Comparison of ENCODE assay signal across 16 cellular contexts in genomic region chr1:110471131-110471530, GRCh38. TPM values are rescaled to one million over a fixed set of nuclear protein-coding genes. Genes with fewer than 3 reads are reported as not detected.
DNase-seq lines count a peak whose midpoint lies in the region; ATAC-seq and TF ChIP-seq lines count a peak whose summit lies in the region.
"Had no signal": no experiment of that assay in that cellular context is flagged by ENCODE, and none has a peak within 500 bp of the region (broad histone marks: within the 10 kb centered on the region; RNA-seq: fewer than 3 reads in every experiment).

No MANE protein-coding gene starts in this region.

- CTCF ChIA-PET in HEK293 (lab: Yijun Ruan, JAX): interaction anchor here (1.1 to 2.2 kb wide), 3 partner anchors 11 to 264 kb away, joined by 5 to 12 read pairs (median 6); no protein-coding TSS in a partner anchor
- CTCF ChIA-PET in Panc1 (lab: Charles Lee): no interaction called here

- no TSS peak for BruUV-seq in Panc1 (replicated peaks; lab: Mats Ljungman, UMichigan)

- no peak overlapping the region for H4K8ac ChIP-seq in trophoblast cell (ENCODE audit: low read depth, low read length)

- no peaks in the 10 kb centered on the region for H3K36me3 ChIP-seq in HEK293 (ENCODE audit: control insufficient read depth in 2 of 2, insufficient read depth in 1 of 2, low read length in 2 of 2)
- H3K36me3 ChIP-seq in Panc1 (ENCODE audit: control insufficient read depth, insufficient read depth, low read length): no peaks in the 10 kb centered on the region
- no peaks in the 10 kb centered on the region for H3K36me3 ChIP-seq in trophoblast cell (ENCODE audit: control insufficient read depth in 1 of 2, insufficient read depth in 2 of 2, low read length in 2 of 2)

- no peaks in the 10 kb centered on the region for H3K79me1 ChIP-seq in trophoblast cell (ENCODE audit: low read length)

- no peak for DNase-seq in Panc1 (ENCODE audit: low read depth, low spot score)
- DNase-seq in choroid plexus epithelial cell (ENCODE audit: low read depth): no peak
- DNase-seq in trophoblast cell: peak in 1 of 2 donors; percentile 12
- no peak for DNase-seq in NCI-H2196 treated with DMSO at 0.1 percent for 48 hours (lab: John Stamatoyannopoulos, UW; ENCODE audit: unreplicated experiment)
- DNase-seq in midbrain (lab: John Stamatoyannopoulos, UW): no peak
- DNase-seq in Right ventricle myocardium superior: no peak
- no peak for DNase-seq in GM13976 (ENCODE audit: low spot score)
- DNase-seq: C1 segment of cervical spinal cord, NCI-H1417, NCI-H1930, NCI-H2171 treated with DMSO at 0.1 percent for 48 hours, NCI-H510A treated with DMSO at 0.1 percent for 48 hours had no signal

- no peak overlapping the region for H2BK120ac ChIP-seq in trophoblast cell (ENCODE audit: insufficient read depth, low read length, poor library complexity)

- H3K27me3 ChIP-seq in Panc1 (ENCODE audit: control insufficient read depth, insufficient read depth, low read length) (no peaks in the 10 kb centered on the region), trophoblast cell (ENCODE audit: insufficient read depth, low read length) (no peaks in the 10 kb centered on the region)

- POLR2A ChIA-PET in HEK293 (lab: Yijun Ruan, JAX) (no interaction called here), Panc1 (lab: Charles Lee) (no interaction called here)

- H2BK12ac ChIP-seq in trophoblast cell (ENCODE audit: low read length): no peak overlapping the region

- 0 out of 2 replicates have a peak, but pooled peaks cover under 1% of the 10 kb centered on the region for H3K4me1 ChIP-seq in HEK293 (ENCODE audit: control insufficient read depth, insufficient read depth, low read length)
- H3K4me1 ChIP-seq in Panc1 (ENCODE audit: control insufficient read depth, insufficient read depth, low read length): no peaks in the 10 kb centered on the region
- peaks cover 0 to 3% of the 10 kb centered on the region in 2 experiments for H3K4me1 ChIP-seq in trophoblast cell (ENCODE audit: control insufficient read depth in 1 of 2, insufficient read depth in 2 of 2, low read length in 2 of 2)

- H3K18ac ChIP-seq in trophoblast cell (ENCODE audit: low read length): no peak overlapping the region

- no peak overlapping the region for H3K14ac ChIP-seq in trophoblast cell (ENCODE audit: low read length)

- H3K27ac ChIP-seq in HEK293 (ENCODE audit: extremely low read depth, low read depth, low read length) (no peak overlapping the region), Panc1 (ENCODE audit: low read length) (no peak overlapping the region), trophoblast cell (ENCODE audit: low read depth, low read length) (no peak overlapping the region)
- H3K27ac ChIP-seq: KMS-11 had no signal

- H3K9ac ChIP-seq in trophoblast cell (ENCODE audit: low read length): peak overlapping the region; percentile 15
- H3K9ac ChIP-seq: KMS-11 had no signal

- H2BK5ac ChIP-seq in trophoblast cell (ENCODE audit: low read depth, low read length, poor library complexity): no peak overlapping the region

- H3K4me3 ChIP-seq in HEK293 (ENCODE audit: low read depth, low read length) (no peak overlapping the region), Panc1 (ENCODE audit: low read depth in 2 of 2, low read length in 2 of 2) (no peak overlapping the region), choroid plexus epithelial cell (ENCODE audit: low read depth, low read length) (no peak overlapping the region), trophoblast cell (ENCODE audit: low read depth, low read length) (no peak overlapping the region)

- intact Hi-C loops in Panc1 (cut with micrococcal nuclease; ENCODE audit: unreplicated experiment) (no loop called here), Right ventricle myocardium superior (cut with DNase I) (no loop called here)

- ATAC-seq in Panc1 (peak; percentile 68), Right ventricle myocardium superior (ENCODE audit: poor library complexity) (no peak)

- H3K9me3 ChIP-seq in HEK293 (ENCODE audit: control insufficient read depth, insufficient read depth, low read depth, low read length) (no peaks in the 10 kb centered on the region), Panc1 (ENCODE audit: control insufficient read depth, insufficient read depth, low read depth, low read length) (no peaks in the 10 kb centered on the region), trophoblast cell (ENCODE audit: insufficient read depth, low read depth, low read length) (no peaks in the 10 kb centered on the region)

- in situ Hi-C loops in Panc1 (cut with HindIII; ENCODE audit: low pct_unique_long_range_greater_than_20kb, low sequenced_read_pairs): no loop called here
- in situ Hi-C loops in GM13976 (cut with MboI; ENCODE audit: low sequenced_read_pairs, unreplicated experiment): no loop called here

- TF ChIP-seq CTCF in HEK293 (tag by site-specific recombination; IDR thresholded peaks at IDR 0.05) (0 out of 2 replicates have a peak, but pooled peaks have one; percentile 11), Panc1 (IDR thresholded peaks at IDR 0.05) (peak; percentile 32), choroid plexus epithelial cell (conservative IDR thresholded peaks at IDR 0.05; ENCODE audit: low read depth, low read length) (peak; percentile 26), GM13976 (IDR thresholded peaks at IDR 0.05; ENCODE audit: borderline replicate concordance, control extremely low read depth, extremely low read depth, insufficient read depth, missing control alignments) (no peak)

- H2AK5ac ChIP-seq in trophoblast cell (ENCODE audit: low read length): no peak overlapping the region

- no CpG with 5 or more reads among the region's 3 CpGs for WGBS in trophoblast cell (ENCODE audit: extremely low coverage, insufficient coverage, insufficient read length)

- H4K12ac ChIP-seq in trophoblast cell (ENCODE audit: low read depth, low read length): no peak overlapping the region

- no peak overlapping the region for H3K4me2 ChIP-seq in trophoblast cell (ENCODE audit: low read length)
- H3K4me2 ChIP-seq: KMS-11 had no signal

- no peak overlapping the region for H3K23ac ChIP-seq in trophoblast cell (ENCODE audit: low read length)

- H3K4ac ChIP-seq in trophoblast cell (ENCODE audit: low read depth, low read length): no peak overlapping the region

- H3K79me2 ChIP-seq in trophoblast cell (ENCODE audit: control insufficient read depth, insufficient read depth, low read length, poor library complexity): no peaks in the 10 kb centered on the region

- H2AFZ ChIP-seq in trophoblast cell (ENCODE audit: insufficient read depth, low read length, poor library complexity): no peak overlapping the region

- H4K91ac ChIP-seq in trophoblast cell (ENCODE audit: low read depth, low read length): no peak overlapping the region

TF ChIP-seq in HEK293, 187 proteins besides CTCF, POLR2A, EP300 and RAD21 (continues in another document):
- TF ChIP-seq ZNF555 (tag by site-specific recombination; conservative IDR thresholded peaks at IDR 0.05) (no peak), INSM2 (tag by site-specific recombination; IDR thresholded peaks at IDR 0.05) (no peak), PATZ1 (tag by site-specific recombination; IDR thresholded peaks at IDR 0.05) (no peak), ZNF416 (tag by site-specific recombination; IDR thresholded peaks at IDR 0.05) (no peak), ZNF112 (tag by site-specific recombination; IDR thresholded peaks at IDR 0.05) (no peak), ZNF394 (tag by site-specific recombination; IDR thresholded peaks at IDR 0.05; ENCODE audit: borderline replicate concordance) (no peak), ZNF843 (tag by site-specific recombination; IDR thresholded peaks at IDR 0.05) (no peak), ZNF560 (tag by site-specific recombination; IDR thresholded peaks at IDR 0.05; ENCODE audit: borderline replicate concordance) (no peak), MYNN (tag by site-specific recombination; IDR thresholded peaks at IDR 0.05; ENCODE audit: borderline replicate concordance) (no peak), ZNF155 (tag by site-specific recombination; IDR thresholded peaks at IDR 0.05) (no peak), ZNF544 (tag by site-specific recombination; IDR thresholded peaks at IDR 0.05) (no peak), ZNF174 (tag by site-specific recombination; IDR thresholded peaks at IDR 0.05) (no peak), EGR2 (tag by site-specific recombination; IDR thresholded peaks at IDR 0.05; ENCODE audit: low read depth) (no peak), ZNF530 (tag by site-specific recombination; IDR thresholded peaks at IDR 0.05; ENCODE audit: low read depth) (no peak)

RNA-seq across cellular contexts. Expression of gene PROK1, which starts 20.2 kb away (rescaled TPM):
- total RNA-seq in Panc1 (2021; ENCODE audit: unreplicated experiment): not detected
- polyA plus RNA-seq in Panc1 (2012; ENCODE audit: insufficient read length): not detected
- 0.03 TPM in 1 of 2 replicates, not detected in the other for polyA plus RNA-seq in trophoblast cell (2013)
- not detected for total RNA-seq in Right ventricle myocardium superior
- polyA plus RNA-seq: AG04450 had no signal

RNA-seq across cellular contexts. Expression of gene KCNA10, which starts 47.8 kb away (rescaled TPM):
- total RNA-seq in Panc1 (2021; ENCODE audit: unreplicated experiment) (not detected), Right ventricle myocardium superior (not detected)
- not detected for polyA plus RNA-seq in Panc1 (2012; ENCODE audit: insufficient read length)
- not detected in 2 replicates for polyA plus RNA-seq in trophoblast cell (2013)
- total RNA-seq: RPMI7951 had no signal
- polyA plus RNA-seq: AG04450 had no signal
